Comparison of ENCODE assay signal across 1 cellular context in genomic region chr2:10281891-10282290, GRCh38.
TF ChIP-seq lines count a peak whose summit lies in the region.

No MANE protein-coding gene starts in this region.

TF ChIP-seq in HCT116, 20 proteins besides CTCF, POLR2A, EP300 and RAD21 (continued from another document):
- TF ChIP-seq EZH2 (IDR thresholded peaks at IDR 0.05) (no peak), EGR1 (IDR thresholded peaks at IDR 0.05; ENCODE audit: low read depth) (no peak), CBX3 (IDR thresholded peaks at IDR 0.05; ENCODE audit: low read depth) (no peak), ZFX (IDR thresholded peaks at IDR 0.05) (no peak), REST (IDR thresholded peaks at IDR 0.05; ENCODE audit: low read depth) (no peak), YY1 (IDR thresholded peaks at IDR 0.05; ENCODE audit: extremely low read depth, insufficient replicate concordance, low read depth, low read length) (no peak)
